In the genomic region with DNA sequence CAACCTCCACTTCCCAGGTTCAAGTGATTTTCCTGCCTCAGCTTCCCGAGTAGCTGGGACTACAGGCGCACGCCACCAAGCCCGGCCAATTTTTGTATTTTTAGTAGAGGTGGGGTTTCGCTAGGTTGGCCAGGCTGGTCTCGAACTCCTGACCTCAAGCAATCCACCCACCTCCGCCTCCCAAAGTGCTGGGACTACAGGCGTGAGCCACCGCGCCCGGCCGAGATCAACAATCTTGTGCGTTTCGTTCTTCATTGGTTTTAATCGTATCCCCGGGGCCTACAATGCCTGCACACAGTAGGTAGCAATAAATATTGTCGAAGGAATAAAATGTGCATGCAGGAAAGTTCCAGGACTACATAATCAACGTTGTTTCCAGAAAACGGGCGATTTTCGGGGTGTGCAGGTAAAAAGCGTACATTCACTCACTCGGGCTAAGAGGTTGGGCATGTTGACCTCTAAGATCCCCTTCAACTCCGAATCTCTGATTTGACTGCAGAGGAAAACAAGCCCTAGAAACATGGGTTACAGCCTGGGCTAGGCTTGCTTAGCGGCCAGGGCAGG, we compare ENCODE assay signal across 8 cellular contexts. TPM values are rescaled to one million over a fixed set of nuclear protein-coding genes. Genes with fewer than 3 reads are reported as not detected.
DNase-seq lines count a peak whose midpoint lies in the region; ATAC-seq, FAIRE-seq and TF ChIP-seq lines count a peak whose summit lies in the region.

No MANE protein-coding gene starts in this region.

- intact Hi-C loops in GM12878 (cut with micrococcal nuclease; ENCODE audit: unreplicated experiment) = loop anchor here (10.0 kb wide), 1 partner anchor 509 kb away; no protein-coding TSS in a partner anchor
- intact Hi-C loops in lower lobe of right lung (cut with DNase I) = no loop called here
- intact Hi-C loops in tibial artery (cut with DNase I; ENCODE audit: low total_unique reads) = loop anchor here (10.0 kb wide), 1 partner anchor 651 kb away; a partner anchor contains a TSS

- H3K27ac ChIP-seq in GM12878 (ENCODE audit: control insufficient read depth, insufficient read depth) (peak overlapping the region; percentile 78), lower lobe of right lung (peak overlapping the region; percentile 92), tibial artery (peak overlapping the region; percentile 90 to 94)

- no peaks in the 10 kb centered on the region for H3K9me3 ChIP-seq in GM12878 (replicated peaks; ENCODE audit: control insufficient read depth, insufficient read depth, low read length)
- H3K9me3 ChIP-seq in lower lobe of right lung = no peaks in the 10 kb centered on the region
- no peaks in the 10 kb centered on the region for H3K9me3 ChIP-seq in tibial artery

- no peaks in the 10 kb centered on the region for H3K27me3 Mint-ChIP-seq in activated T-cell treated with anti-CD3 and anti-CD28 coated beads, Interleukin-2, amount 50 U/mL, for 24 hours

- H3K4me3 Mint-ChIP-seq in activated T-cell treated with anti-CD3 and anti-CD28 coated beads, Interleukin-2, amount 50 U/mL, for 24 hours = peak overlapping the region; percentile 80

- H3K9ac ChIP-seq in GM12878 (ENCODE audit: control insufficient read depth, insufficient read depth, low read length) = peak overlapping the region; percentile 69

- POLR2A ChIA-PET in GM12878 (lab: Charles Lee) = interaction anchor here (1.2 to 2.1 kb wide), 3 partner anchors 27 to 372 kb away, joined by 3 to 10 read pairs (median 4); a partner anchor contains a TSS

- peak overlapping the region; percentile 93 for H2AFZ ChIP-seq in GM12878 (ENCODE audit: control insufficient read depth, low read depth, low read length)

- peak overlapping the region; percentile 94 for H3K4me2 ChIP-seq in GM12878 (ENCODE audit: control insufficient read depth, insufficient read depth)

- in situ Hi-C loops in GM12878 (cut with MboI) = no loop called here

- H3K36me3 Mint-ChIP-seq in activated T-cell treated with anti-CD3 and anti-CD28 coated beads, Interleukin-2, amount 50 U/mL, for 24 hours (ENCODE audit: low read depth) = peaks cover 29% of the 10 kb centered on the region

- H3K4me3 ChIP-seq in GM12878 (peak overlapping the region; percentile 78), lower lobe of right lung (peak overlapping the region; percentile 87), tibial artery (peak overlapping the region; percentile 76 to 80)

- ATAC-seq in GM12878 (no peak), lower lobe of right lung (no peak)

- CTCF ChIA-PET in GM12878 (lab: Yijun Ruan, JAX) = interaction anchor here (1.0 to 2.8 kb wide), 8 partner anchors 10 to 254 kb away, joined by 4 to 23 read pairs (median 6); no protein-coding TSS in a partner anchor

- DNase-seq in activated T-cell treated with anti-CD3 and anti-CD28 coated beads, Interleukin-2, amount 50 U/mL, for 24 hours = no peak
- DNase-seq in activated T-cell treated with anti-CD3 and anti-CD28 coated beads for 4 hours = no peak
- DNase-seq in GM12878 (ENCODE audit: low read depth, low spot score) = no peak
- DNase-seq in lower lobe of right lung = no peak
- DNase-seq in tibial artery = no peak
- DNase-seq in OCI-M2 (lab: John Stamatoyannopoulos, UW; ENCODE audit: unreplicated experiment) = no peak
- no peak for DNase-seq in NCI-H524 (lab: John Stamatoyannopoulos, UW)
- DNase-seq in D721Med (ENCODE audit: insufficient read length, low spot score) = no peak

- BruUV-seq in GM12878 (replicated peaks; lab: Mats Ljungman, UMichigan) = TSS peak; percentile 54

- peaks cover 59% of the 10 kb centered on the region for H3K4me1 Mint-ChIP-seq in activated T-cell treated with anti-CD3 and anti-CD28 coated beads, Interleukin-2, amount 50 U/mL, for 24 hours (ENCODE audit: low read depth)

- SMC1A ChIA-PET in GM12878 (lab: Charles Lee; ENCODE audit: uncharacterized antibody, unreplicated experiment) = interaction anchor here (0.6 to 3.0 kb wide), 5 partner anchors 12 to 104 kb away, joined by 3 to 15 read pairs (median 13); no protein-coding TSS in a partner anchor

- WGBS in GM12878 (ENCODE audit: insufficient coverage, insufficient replicate concordance, low lambda C conversion rate, missing lambda C conversion rate) = 79% methylated on average over 25 of the region's 25 CpGs

- no peak for TF ChIP-seq EP300 in GM12878 (IDR thresholded peaks at IDR 0.05; ENCODE audit: borderline replicate concordance in 1 of 2, control insufficient read depth in 1 of 2, low read depth in 2 of 2, low read length in 2 of 2)

- H4K20me1 ChIP-seq in GM12878 (ENCODE audit: control insufficient read depth, insufficient read depth) = no peaks in the 10 kb centered on the region

- no peaks in the 10 kb centered on the region for H3K9me3 Mint-ChIP-seq in activated T-cell treated with anti-CD3 and anti-CD28 coated beads, Interleukin-2, amount 50 U/mL, for 24 hours

- no peak for TF ChIP-seq POLR2A in GM12878 (IDR thresholded peaks at IDR 0.05; ENCODE audit: low read depth, low read length)

- RAD21 ChIA-PET in GM12878 (lab: Charles Lee; ENCODE audit: unreplicated experiment) = interaction anchor here (1.2 to 2.4 kb wide), 4 partner anchors 19 to 141 kb away, joined by 3 to 7 read pairs (median 6); no protein-coding TSS in a partner anchor

- H3K36me3 ChIP-seq in GM12878 (ENCODE audit: control insufficient read depth in 2 of 2, insufficient read depth in 2 of 2, low read length in 1 of 2) (no peaks in the 10 kb centered on the region), lower lobe of right lung (no peaks in the 10 kb centered on the region), tibial artery (no peaks in the 10 kb centered on the region)

- TF ChIP-seq CTCF in GM12878 (IDR thresholded peaks at IDR 0.05 in 2 of 3, conservative IDR thresholded peaks at IDR 0.05 in 1 of 3; ENCODE audit: control insufficient read depth in 2 of 3, extremely low read depth in 1 of 3, insufficient read depth in 1 of 3, low read depth in 3 of 3, low read length in 3 of 3) (no peak), lower lobe of right lung (IDR thresholded peaks at IDR 0.05) (no peak), tibial artery (IDR thresholded peaks at IDR 0.05) (no peak), D721Med (IDR thresholded peaks at IDR 0.05; ENCODE audit: insufficient read depth, missing control alignments) (no peak)

- no peak for TF ChIP-seq RAD21 in GM12878 (IDR thresholded peaks at IDR 0.05; ENCODE audit: insufficient read depth, low read depth, low read length)

- peak overlapping the region; percentile 96 for H3K27ac Mint-ChIP-seq in activated T-cell treated with anti-CD3 and anti-CD28 coated beads, Interleukin-2, amount 50 U/mL, for 24 hours

- FAIRE-seq in GM12878 (lab: Jason Lieb, UNC) = no peak
- FAIRE-seq in D721Med (lab: Jason Lieb, UNC) = no peak

- H3K27me3 ChIP-seq in GM12878 (replicated peaks in 1 of 2; ENCODE audit: control insufficient read depth in 2 of 2, insufficient read depth in 2 of 2, low read length in 1 of 2) (no peaks in the 10 kb centered on the region), lower lobe of right lung (ENCODE audit: low read depth) (no peaks in the 10 kb centered on the region), tibial artery (no peaks in the 10 kb centered on the region)

- H3K79me2 ChIP-seq in GM12878 (ENCODE audit: control insufficient read depth, insufficient read depth, low read length) = peaks cover 25% of the 10 kb centered on the region

- H3K4me1 ChIP-seq in GM12878 (ENCODE audit: control insufficient read depth, insufficient read depth, low read length) (peaks cover 9% of the 10 kb centered on the region), lower lobe of right lung (peaks cover 38% of the 10 kb centered on the region), tibial artery (peaks cover 0 to 61% (median 29%) of the 10 kb centered on the region in 4 donors)

TF ChIP-seq in GM12878, 131 proteins besides CTCF, POLR2A, EP300 and RAD21:
- TF ChIP-seq, protein P1, sequence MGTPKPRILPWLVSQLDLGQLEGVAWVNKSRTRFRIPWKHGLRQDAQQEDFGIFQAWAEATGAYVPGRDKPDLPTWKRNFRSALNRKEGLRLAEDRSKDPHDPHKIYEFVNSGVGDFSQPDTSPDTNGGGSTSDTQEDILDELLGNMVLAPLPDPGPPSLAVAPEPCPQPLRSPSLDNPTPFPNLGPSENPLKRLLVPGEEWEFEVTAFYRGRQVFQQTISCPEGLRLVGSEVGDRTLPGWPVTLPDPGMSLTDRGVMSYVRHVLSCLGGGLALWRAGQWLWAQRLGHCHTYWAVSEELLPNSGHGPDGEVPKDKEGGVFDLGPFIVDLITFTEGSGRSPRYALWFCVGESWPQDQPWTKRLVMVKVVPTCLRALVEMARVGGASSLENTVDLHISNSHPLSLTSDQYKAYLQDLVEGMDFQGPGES (IDR thresholded peaks at IDR 0.05) = no peak
- TF ChIP-seq, protein P2, sequence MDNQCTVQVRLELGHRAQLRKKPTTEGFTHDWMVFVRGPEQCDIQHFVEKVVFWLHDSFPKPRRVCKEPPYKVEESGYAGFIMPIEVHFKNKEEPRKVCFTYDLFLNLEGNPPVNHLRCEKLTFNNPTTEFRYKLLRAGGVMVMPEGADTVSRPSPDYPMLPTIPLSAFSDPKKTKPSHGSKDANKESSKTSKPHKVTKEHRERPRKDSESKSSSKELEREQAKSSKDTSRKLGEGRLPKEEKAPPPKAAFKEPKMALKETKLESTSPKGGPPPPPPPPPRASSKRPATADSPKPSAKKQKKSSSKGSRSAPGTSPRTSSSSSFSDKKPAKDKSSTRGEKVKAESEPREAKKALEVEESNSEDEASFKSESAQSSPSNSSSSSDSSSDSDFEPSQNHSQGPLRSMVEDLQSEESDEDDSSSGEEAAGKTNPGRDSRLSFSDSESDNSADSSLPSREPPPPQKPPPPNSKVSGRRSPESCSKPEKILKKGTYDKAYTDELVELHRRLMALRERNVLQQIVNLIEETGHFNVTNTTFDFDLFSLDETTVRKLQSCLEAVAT (IDR thresholded peaks at IDR 0.05) = peak; percentile 80

RNA-seq across cellular contexts. Expression of a gene that starts 2.7 kb away (rescaled TPM):
- 108 TPM in 2 replicates for total RNA-seq in GM12878 (2013; cell fraction: nucleolus; rRNA removed)
- total RNA-seq in GM12878 (2014; rRNA removed) (6.9 and 8.6 TPM in 2 replicates), GM12878 (2014; rRNA removed; fragmentation: Illumina TruSeq; extraction: Trizol) (12.7 and 13.2 TPM in 2 replicates), GM12878 (2021) (14.5 and 16.1 TPM in 2 replicates), lower lobe of right lung (43.6 TPM)
- polyA plus RNA-seq in GM12878 (2011; ENCODE audit: low read depth) = 2.0 TPM
- polyA plus RNA-seq in GM12878 (2011; rRNA removed) (19.6 and 24.1 TPM in 2 replicates), GM12878 (2014; fragmentation: Illumina TruSeq; extraction: Trizol) (16.4 and 23.6 TPM in 2 replicates), GM12878 (2014; fragmentation: Nextera tagmentation; extraction: Ambion mirVana) (1 to 10 TPM; 2.1 TPM), GM12878 (2014; rRNA removed) (7.2 and 8.5 TPM in 2 replicates), GM12878 (2016; fragmentation: Nextera tagmentation; extraction: Ambion mirVana) (1 to 10 TPM; 2.6 to 4.5 TPM)
- 11.9 and 12.1 TPM in 2 replicates for polyA plus RNA-seq in GM12878 (2011; cell fraction: cytosol; rRNA removed)
- 40.7 and 49.0 TPM in 2 replicates for polyA plus RNA-seq in GM12878 (2011; cell fraction: nucleus; rRNA removed)
- polyA plus RNA-seq in GM12878 (2012) = 3.5 and 7.5 TPM in 2 replicates
- 43.5 and 50.5 TPM in 2 replicates for polyA minus RNA-seq in GM12878 (2011; rRNA and poly(A)+ RNA removed)
- 9.8 and 17.9 TPM in 2 replicates for polyA minus RNA-seq in GM12878 (2011; cell fraction: cytosol; rRNA and poly(A)+ RNA removed)
- 28.5 and 42.9 TPM in 2 replicates for polyA minus RNA-seq in GM12878 (2011; cell fraction: nucleus; rRNA and poly(A)+ RNA removed)
